Comparison of ENCODE assay signal across 25 cellular contexts in the genomic region with DNA sequence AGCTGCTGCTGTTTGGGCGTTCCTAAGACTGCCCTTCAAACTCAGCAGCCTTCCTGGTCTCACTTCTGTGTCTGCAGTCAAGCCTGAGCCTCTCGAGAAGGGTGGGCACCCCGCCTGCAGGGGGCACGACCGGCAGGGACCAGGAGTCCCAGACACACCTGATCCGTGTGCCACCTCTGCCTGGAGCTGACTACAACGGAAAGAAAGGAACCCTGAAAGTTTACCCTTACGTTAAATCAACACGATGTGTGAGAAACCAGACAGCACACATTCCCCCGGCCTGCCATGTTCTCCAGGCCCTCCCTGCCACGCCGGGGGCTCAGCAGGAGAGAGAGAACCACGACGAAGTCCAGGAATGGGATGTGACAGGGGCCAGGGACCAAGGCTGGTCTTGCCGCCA.
"Had no signal": no experiment of that assay in that cellular context is flagged by ENCODE, and none has a peak within 500 bp of the region (broad histone marks: within the 10 kb centered on the region; RNA-seq: fewer than 3 reads in every experiment).

No MANE protein-coding gene starts in this region.

- H3K9me3 ChIP-seq: ascending aorta, Peyer's patch had no signal

- H3K27ac ChIP-seq: ascending aorta, Peyer's patch had no signal

- DNase-seq: activated B cell treated with CpG ODN at 0.5 μM for 24 hours; activated CD4-positive, alpha-beta T cell treated with anti-CD3 and anti-CD28 coated beads for 1 hour; activated CD4-positive, alpha-beta T cell treated with anti-CD3 and anti-CD28 coated beads, Interleukin-2, amount 10 ng/mL, durations not matched to agents 24 days and 14 days; activated CD4-positive, alpha-beta T cell treated with anti-CD3 and anti-CD28 coated beads, Interleukin-2, amount 50 U/mL, for 48 hours; activated CD8-positive, alpha-beta memory T cell treated with anti-CD3 and anti-CD28 coated beads, Interleukin-2, amount 10 ng/mL, durations not matched to agents 7 days and 5 days; activated effector memory CD4-positive, alpha-beta T cell treated with Interleukin-2 at 50 U/mL for 16 hours; activated naive CD4-positive, alpha-beta T cell; activated T-cell treated with anti-CD3 and anti-CD28 coated beads, Interleukin-2, amount 50 U/mL, for 24 hours; Kasumi-1; KBM-7; NCI-H1048; NCI-H1417; NCI-H1930; NCI-H2171; NCI-H2227 treated with DMSO at 0.1 percent for 48 hours; NCI-H446 treated with DMSO at 0.1 percent for 48 hours; NCI-H524 treated with DMSO at 0.1 percent for 48 hours; NCI-H82; Peyer's patch; SHP77 treated with DMSO at 0.1 percent for 48 hours had no signal

- ATAC-seq: activated CD8-positive, alpha-beta memory T cell treated with anti-CD3 and anti-CD28 coated beads, Interleukin-2, amount 10 ng/mL, durations not matched to agents 7 days and 5 days had no signal

- H3K27ac Mint-ChIP-seq: activated B cell treated with CpG ODN at 0.5 μM for 24 hours; activated CD4-positive, alpha-beta T cell treated with anti-CD3 and anti-CD28 coated beads, Interleukin-2, amount 10 ng/mL, durations not matched to agents 24 days and 14 days; activated CD8-positive, alpha-beta memory T cell treated with anti-CD3 and anti-CD28 coated beads, Interleukin-2, amount 10 ng/mL, durations not matched to agents 7 days and 5 days; activated naive CD4-positive, alpha-beta T cell treated with anti-CD3 and anti-CD28 coated beads, Interleukin-2, amount 50 U/mL, for 24 hours; activated T-cell treated with anti-CD3 and anti-CD28 coated beads, Interleukin-2, amount 50 U/mL, for 24 hours; activated T-helper 1 cell treated with anti-CD3 and anti-CD28 coated beads, Interleukin-12 subunit alpha, Interleukin-12 subunit beta, Interleukin-2, Interleukin-4 antibody, amounts not matched to agents 30 ng/mL and 10 ng/mL and 1 ng/mL, durations not matched to agents 14 hours and 24 hours and 36 hours; brain; T-helper 1 cell treated with Interleukin-12 subunit alpha and Interleukin-12 subunit beta and Interleukin-4 antibody, amounts not matched to agents 30 μg/mL and 1 μg/mL, for 36 hours had no signal

- H3K27me3 Mint-ChIP-seq: activated B cell treated with CpG ODN at 0.5 μM for 24 hours; activated CD4-positive, alpha-beta T cell treated with anti-CD3 and anti-CD28 coated beads, Interleukin-2, amount 10 ng/mL, durations not matched to agents 24 days and 14 days; activated CD8-positive, alpha-beta memory T cell treated with anti-CD3 and anti-CD28 coated beads, Interleukin-2, amount 10 ng/mL, durations not matched to agents 7 days and 5 days; activated naive CD4-positive, alpha-beta T cell treated with anti-CD3 and anti-CD28 coated beads, Interleukin-2, amount 50 U/mL, for 24 hours; activated T-cell treated with anti-CD3 and anti-CD28 coated beads, Interleukin-2, amount 50 U/mL, for 24 hours; brain had no signal

- H3K9me3 Mint-ChIP-seq: activated B cell treated with CpG ODN at 0.5 μM for 24 hours; activated CD4-positive, alpha-beta T cell treated with anti-CD3 and anti-CD28 coated beads, Interleukin-2, amount 10 ng/mL, durations not matched to agents 24 days and 14 days; activated naive CD4-positive, alpha-beta T cell treated with anti-CD3 and anti-CD28 coated beads, Interleukin-2, amount 50 U/mL, for 24 hours; activated T-cell treated with anti-CD3 and anti-CD28 coated beads, Interleukin-2, amount 50 U/mL, for 24 hours; activated T-helper 1 cell treated with anti-CD3 and anti-CD28 coated beads, Interleukin-12 subunit alpha, Interleukin-12 subunit beta, Interleukin-2, Interleukin-4 antibody, amounts not matched to agents 30 ng/mL and 10 ng/mL and 1 ng/mL, durations not matched to agents 14 hours and 24 hours and 36 hours; T-helper 1 cell treated with Interleukin-12 subunit alpha and Interleukin-12 subunit beta and Interleukin-4 antibody, amounts not matched to agents 30 μg/mL and 1 μg/mL, for 36 hours had no signal

- H3K4me3 ChIP-seq: ascending aorta, Peyer's patch had no signal

- H3K27me3 ChIP-seq: ascending aorta, Peyer's patch had no signal

- H3K4me3 Mint-ChIP-seq: activated B cell treated with CpG ODN at 0.5 μM for 24 hours; activated CD4-positive, alpha-beta T cell treated with anti-CD3 and anti-CD28 coated beads, Interleukin-2, amount 10 ng/mL, durations not matched to agents 24 days and 14 days; activated CD8-positive, alpha-beta memory T cell treated with anti-CD3 and anti-CD28 coated beads, Interleukin-2, amount 10 ng/mL, durations not matched to agents 7 days and 5 days; activated naive CD4-positive, alpha-beta T cell treated with anti-CD3 and anti-CD28 coated beads, Interleukin-2, amount 50 U/mL, for 24 hours; activated T-cell treated with anti-CD3 and anti-CD28 coated beads, Interleukin-2, amount 50 U/mL, for 24 hours; activated T-helper 1 cell treated with anti-CD3 and anti-CD28 coated beads, Interleukin-12 subunit alpha, Interleukin-12 subunit beta, Interleukin-2, Interleukin-4 antibody, amounts not matched to agents 30 ng/mL and 10 ng/mL and 1 ng/mL, durations not matched to agents 14 hours and 24 hours and 36 hours; brain; T-helper 1 cell treated with Interleukin-12 subunit alpha and Interleukin-12 subunit beta and Interleukin-4 antibody, amounts not matched to agents 30 μg/mL and 1 μg/mL, for 36 hours had no signal
